7 cellular contexts compared by ENCODE assay signal in the genomic region with DNA sequence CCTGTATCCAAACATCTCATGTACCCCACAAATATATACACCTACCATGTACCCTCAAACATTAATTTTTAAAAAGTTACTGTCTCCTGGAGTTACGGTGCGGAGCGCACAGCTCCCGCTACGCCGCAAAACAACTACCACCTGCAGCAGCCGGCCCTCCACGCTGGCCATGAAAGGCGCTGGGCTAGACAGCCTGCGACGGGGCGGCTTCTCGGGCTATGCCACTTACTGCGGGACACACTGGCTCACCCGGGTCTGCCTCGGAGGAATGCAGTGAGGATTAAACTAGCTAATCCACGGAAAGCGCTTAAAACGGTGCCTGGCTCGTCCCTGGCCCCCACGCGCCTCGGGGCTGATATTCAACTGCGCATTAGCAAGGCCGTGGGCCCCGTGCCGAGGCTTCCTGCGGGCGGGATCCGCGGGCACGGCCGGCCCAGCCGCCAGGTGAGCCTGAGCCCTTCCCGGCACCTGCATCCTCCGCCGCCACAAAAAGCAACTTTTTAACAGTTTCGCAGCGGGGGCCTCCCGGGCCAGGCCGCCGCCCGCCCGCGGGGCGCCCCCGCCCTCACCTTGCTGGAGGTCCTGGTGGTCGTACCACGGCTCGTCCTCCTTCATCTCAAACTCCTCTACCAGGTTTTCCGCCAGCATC. TPM values are rescaled to one million over a fixed set of nuclear protein-coding genes. Genes with fewer than 3 reads are reported as not detected.
DNase-seq lines count a peak whose midpoint lies in the region; ATAC-seq and TF ChIP-seq lines count a peak whose summit lies in the region.

No MANE protein-coding gene starts in this region.

- CTCF ChIA-PET in activated naive CD4-positive, alpha-beta T cell treated with anti-CD3 and anti-CD28 coated beads for 36 hours (lab: Charles Lee), result interaction anchor here (1.3 kb wide), 1 partner anchor 21 kb away, joined by 4 read pairs; no protein-coding TSS in a partner anchor

- H3K4me3 ChIP-seq in OCI-LY1 (ENCODE audit: low read depth, low read length, poor library complexity, severe bottlenecking) (peak overlapping the region; percentile 93), cardiac muscle cell (peak overlapping the region; percentile 61), prostate gland (peak overlapping the region; percentile 88 to 89)

- H3K36me3 ChIP-seq in OCI-LY1 (ENCODE audit: insufficient read depth, low read length) (peaks cover 12% of the 10 kb centered on the region; the same call in 1 of the 2 replicates), cardiac muscle cell (no peaks in the 10 kb centered on the region), prostate gland (no peaks in the 10 kb centered on the region)

- H3K27ac Mint-ChIP-seq in activated naive CD4-positive, alpha-beta T cell treated with anti-CD3 and anti-CD28 coated beads for 36 hours, result peak overlapping the region; percentile 89

- H2AFZ ChIP-seq in OCI-LY1 (ENCODE audit: low read length), result no peak overlapping the region

- intact Hi-C loops in activated naive CD4-positive, alpha-beta T cell treated with anti-CD3 and anti-CD28 coated beads for 36 hours (cut with micrococcal nuclease), result loop anchor here (1.0 to 5.0 kb wide), 8 partner anchors 15 to 1071 kb away; a partner anchor contains a TSS
- intact Hi-C loops in prostate gland (cut with DNase I), result loop anchor here (5.0 kb wide), 3 partner anchors 51 to 181 kb away; no protein-coding TSS in a partner anchor

- no peak for TF ChIP-seq POLR2A in prostate gland (IDR thresholded peaks at IDR 0.05)

- WGBS in prostate gland, result under 1% methylated on average over 49 of the region's 51 CpGs

- ATAC-seq in GM18519 (IDR thresholded peaks at IDR 0.05; ENCODE audit: low FRiP score, unreplicated experiment) (peak; percentile 5), HG02798 (IDR thresholded peaks at IDR 0.05; ENCODE audit: poor library complexity, unreplicated experiment) (peak; percentile 17)

- peaks cover 21% of the 10 kb centered on the region for H3K36me3 Mint-ChIP-seq in activated naive CD4-positive, alpha-beta T cell treated with anti-CD3 and anti-CD28 coated beads for 36 hours (ENCODE audit: low read depth)

- TF ChIP-seq CTCF in OCI-LY1 (IDR thresholded peaks at IDR 0.05; ENCODE audit: low read length) (no peak; the same call in 1 of the 2 replicates), cardiac muscle cell (IDR thresholded peaks at IDR 0.05; ENCODE audit: low read depth, low read length) (no peak), prostate gland (IDR thresholded peaks at IDR 0.05) (no peak)

- H3K27me3 ChIP-seq in OCI-LY1 (ENCODE audit: insufficient read depth, low read length), result no peaks in the 10 kb centered on the region
- H3K27me3 ChIP-seq in cardiac muscle cell, result peaks cover 6% of the 10 kb centered on the region
- H3K27me3 ChIP-seq in prostate gland (replicated peaks; ENCODE audit: insufficient read depth), result no peaks in the 10 kb centered on the region

- H3K27ac ChIP-seq in OCI-LY1 (ENCODE audit: low read depth, low read length, poor library complexity, severe bottlenecking) (peak overlapping the region; percentile 51), cardiac muscle cell (no peak overlapping the region), prostate gland (peak overlapping the region; percentile 82 to 88)

- H3K9me2 ChIP-seq in OCI-LY1 (ENCODE audit: low read depth, low read length), result no peaks in the 10 kb centered on the region

- H3K27me3 Mint-ChIP-seq in activated naive CD4-positive, alpha-beta T cell treated with anti-CD3 and anti-CD28 coated beads for 36 hours (ENCODE audit: low read depth), result no peaks in the 10 kb centered on the region

- peak overlapping the region; percentile 87 for H3K4me2 ChIP-seq in OCI-LY1 (ENCODE audit: low read length)

- H3K9me3 ChIP-seq in OCI-LY1 (ENCODE audit: low read length) (no peaks in the 10 kb centered on the region), cardiac muscle cell (ENCODE audit: low read depth) (no peaks in the 10 kb centered on the region), prostate gland (no peaks in the 10 kb centered on the region)

- DNase-seq in activated naive CD4-positive, alpha-beta T cell treated with anti-CD3 and anti-CD28 coated beads for 36 hours, result peak; percentile 45
- DNase-seq in cardiac muscle cell (ENCODE audit: low read depth in 1 of 2, low spot score in 1 of 2), result peak in 1 of 2 donors; percentile 42
- peak; percentile 41 for DNase-seq in prostate gland (ENCODE audit: low spot score)
- DNase-seq in SKM-1 treated with dmso at 0.1 percent for 144 hours (lab: John Stamatoyannopoulos, UW; ENCODE audit: unreplicated experiment), result no peak

- H3K79me2 ChIP-seq in OCI-LY1 (ENCODE audit: insufficient read depth, low read length), result peaks cover 45% of the 10 kb centered on the region

- peak overlapping the region; percentile 89 for H3K9ac ChIP-seq in OCI-LY1 (ENCODE audit: low read length)

- H4K20me1 ChIP-seq in OCI-LY1 (ENCODE audit: insufficient read depth, low read length), result no peaks in the 10 kb centered on the region

- peaks cover 44% of the 10 kb centered on the region for H3K4me1 Mint-ChIP-seq in activated naive CD4-positive, alpha-beta T cell treated with anti-CD3 and anti-CD28 coated beads for 36 hours (ENCODE audit: low read depth)

- H3K9me3 Mint-ChIP-seq in activated naive CD4-positive, alpha-beta T cell treated with anti-CD3 and anti-CD28 coated beads for 36 hours, result no peaks in the 10 kb centered on the region

- H3K4me1 ChIP-seq in OCI-LY1 (ENCODE audit: insufficient read depth, low read length, severe bottlenecking) (peaks cover 55% of the 10 kb centered on the region), cardiac muscle cell (ENCODE audit: low read depth) (no peaks in the 10 kb centered on the region), prostate gland (replicated peaks) (no peaks in the 10 kb centered on the region)

- H3K4me3 Mint-ChIP-seq in activated naive CD4-positive, alpha-beta T cell treated with anti-CD3 and anti-CD28 coated beads for 36 hours, result peak overlapping the region; percentile 92

- H3F3A ChIP-seq in OCI-LY1 (ENCODE audit: insufficient read depth, low read length), result no peaks in the 10 kb centered on the region

RNA-seq across cellular contexts. Expression of a gene that starts 0.6 kb away (rescaled TPM):
- total RNA-seq in activated naive CD4-positive, alpha-beta T cell treated with anti-CD3 and anti-CD28 coated beads for 36 hours, result 10 to 100 TPM; 42.5 to 42.8 TPM
- total RNA-seq in cardiac muscle cell, result 7.4 and 10.7 TPM in 2 replicates
- 7.5 and 9.7 TPM in 2 replicates for polyA plus RNA-seq in cardiac muscle cell
- 10 to 100 TPM; 24.5 to 31.9 TPM for total RNA-seq in prostate gland
